31 cellular contexts compared by ENCODE assay signal in the genomic region with DNA sequence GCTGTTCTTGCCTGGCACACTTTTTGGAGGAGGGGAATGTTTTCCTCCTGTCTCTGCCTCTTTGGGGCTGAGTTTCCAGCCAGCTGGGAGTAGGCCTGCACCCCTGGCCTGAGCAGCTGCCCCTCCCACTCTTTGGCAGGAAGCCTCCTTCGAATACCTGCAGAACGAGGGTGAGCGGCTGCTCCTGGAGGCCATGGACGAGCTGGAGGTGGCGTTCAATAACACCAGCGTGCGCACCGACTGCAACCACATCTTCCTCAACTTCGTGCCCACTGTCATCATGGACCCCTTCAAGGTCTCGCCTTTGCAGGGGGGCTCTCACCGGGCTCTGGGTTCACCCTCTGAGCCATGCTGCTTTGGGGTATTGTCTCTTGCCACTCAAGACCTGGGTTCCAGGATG.
"Had no signal": no experiment of that assay in that cellular context is flagged by ENCODE, and none has a peak within 500 bp of the region (broad histone marks: within the 10 kb centered on the region; RNA-seq: fewer than 3 reads in every experiment).

No MANE protein-coding gene starts in this region.

- H3K27me3 Mint-ChIP-seq: activated B cell treated with CpG ODN at 0.5 μM for 24 hours; activated CD4-positive, alpha-beta memory T cell treated with anti-CD3 and anti-CD28 coated beads for 36 hours; activated CD8-positive, alpha-beta memory T cell treated with anti-CD3 and anti-CD28 coated beads, Interleukin-2, amount 10 ng/mL, durations not matched to agents 7 days and 5 days; activated naive CD8-positive, alpha-beta T cell; activated T-cell treated with anti-CD3 and anti-CD28 coated beads, Interleukin-2, amount 50 U/mL, for 24 hours; effector memory CD8-positive, alpha-beta T cell; T-helper 17 cell had no signal

- H3K27ac Mint-ChIP-seq: activated B cell treated with CpG ODN at 0.5 μM for 24 hours; activated CD4-positive, alpha-beta memory T cell treated with anti-CD3 and anti-CD28 coated beads for 36 hours; activated CD8-positive, alpha-beta memory T cell treated with anti-CD3 and anti-CD28 coated beads, Interleukin-2, amount 10 ng/mL, durations not matched to agents 7 days and 5 days; activated CD8-positive, alpha-beta T cell treated with anti-CD3 and anti-CD28 coated beads, Interleukin-2, amount 10 ng/mL, durations not matched to agents 7 days and 5 days; activated naive CD8-positive, alpha-beta T cell; activated T-cell treated with anti-CD3 and anti-CD28 coated beads, Interleukin-2, amount 50 U/mL, for 72 hours; effector memory CD8-positive, alpha-beta T cell; T-helper 17 cell; T-helper 2 cell treated with Interferon-gamma antibody and Interleukin-4, amounts not matched to agents 5 μg/mL and 100 μg/mL, for 36 hours had no signal

- H3K27ac ChIP-seq: brain microvascular endothelial cell, esophagus muscularis mucosa, foreskin keratinocyte, WERI-Rb-1 had no signal

- H3K9me3 ChIP-seq: esophagus muscularis mucosa, gastrocnemius medialis had no signal

- H3K4me1 Mint-ChIP-seq: activated B cell treated with CpG ODN at 0.5 μM for 24 hours; activated CD8-positive, alpha-beta memory T cell treated with anti-CD3 and anti-CD28 coated beads, Interleukin-2, amount 10 ng/mL, durations not matched to agents 7 days and 5 days; T-helper 17 cell had no signal

- H3K4me3 ChIP-seq: esophagus muscularis mucosa, gastrocnemius medialis had no signal

- H3K4me1 ChIP-seq: esophagus muscularis mucosa, foreskin keratinocyte, gastrocnemius medialis had no signal

- H3K27me3 ChIP-seq: brain microvascular endothelial cell, esophagus muscularis mucosa, foreskin keratinocyte, gastrocnemius medialis had no signal

- H3K36me3 ChIP-seq: brain microvascular endothelial cell had no signal

- DNase-seq: activated B cell treated with CpG ODN at 0.5 μM for 24 hours; activated CD8-positive, alpha-beta memory T cell treated with anti-CD3 and anti-CD28 coated beads, Interleukin-2, amount 10 ng/mL, durations not matched to agents 7 days and 5 days; activated CD8-positive, alpha-beta memory T cell treated with anti-CD3 and anti-CD28 coated beads, Interleukin-2, amount 50 U/mL, for 4 hours; activated CD8-positive, alpha-beta T cell treated with anti-CD3 and anti-CD28 coated beads, Interleukin-2, amount 10 ng/mL, durations not matched to agents 7 days and 5 days; activated effector memory CD4-positive, alpha-beta T cell treated with Interleukin-2 at 50 U/mL for 16 hours; activated gamma-delta T cell treated with Interleukin-2 at 50 U/mL for 16 hours; activated naive CD4-positive, alpha-beta T cell treated with anti-CD3 and anti-CD28 coated beads, Interleukin-2, amount 50 U/mL, for 16 hours; activated naive CD4-positive, alpha-beta T cell treated with Interleukin-2 at 50 U/mL for 16 hours; activated T-cell treated with anti-CD3 and anti-CD28 coated beads for 4 hours; activated T-cell treated with anti-CD3 and anti-CD28 coated beads, Interleukin-2, amount 50 U/mL, for 24 hours; amniotic stem cell; anterior cingulate cortex; brain microvascular endothelial cell; caudate nucleus; cortex of kidney; dermis blood vessel endothelial cell; effector CD4-positive, alpha-beta T cell; effector memory CD8-positive, alpha-beta T cell; erythroblast; foreskin keratinocyte; gastrocnemius medialis; T-helper 1 cell; T-helper 17 cell; T1000; WERI-Rb-1 had no signal

- H3K4me3 Mint-ChIP-seq: activated B cell treated with CpG ODN at 0.5 μM for 24 hours; activated CD4-positive, alpha-beta memory T cell treated with anti-CD3 and anti-CD28 coated beads for 36 hours; activated CD8-positive, alpha-beta memory T cell treated with anti-CD3 and anti-CD28 coated beads, Interleukin-2, amount 10 ng/mL, durations not matched to agents 7 days and 5 days; activated CD8-positive, alpha-beta T cell treated with anti-CD3 and anti-CD28 coated beads, Interleukin-2, amount 10 ng/mL, durations not matched to agents 7 days and 5 days; activated naive CD8-positive, alpha-beta T cell; activated T-cell treated with anti-CD3 and anti-CD28 coated beads, Interleukin-2, amount 50 U/mL, for 24 hours; effector memory CD8-positive, alpha-beta T cell; T-helper 17 cell; T-helper 2 cell treated with Interferon-gamma antibody and Interleukin-4, amounts not matched to agents 5 μg/mL and 100 μg/mL, for 36 hours had no signal

- ATAC-seq: activated CD4-positive, CD25-positive, alpha-beta regulatory T cell treated with anti-CD3 and anti-CD28 coated beads, Interleukin-2, amount 50 U/mL, for 24 hours; activated CD8-positive, alpha-beta memory T cell treated with anti-CD3 and anti-CD28 coated beads, Interleukin-2, amount 10 ng/mL, durations not matched to agents 7 days and 5 days; activated CD8-positive, alpha-beta T cell treated with anti-CD3 and anti-CD28 coated beads, Interleukin-2, amount 10 ng/mL, durations not matched to agents 7 days and 5 days; effector memory CD8-positive, alpha-beta T cell; foreskin keratinocyte; gastrocnemius medialis; T-helper 17 cell had no signal

- H3K9me3 Mint-ChIP-seq: activated B cell treated with CpG ODN at 0.5 μM for 24 hours; activated CD4-positive, alpha-beta memory T cell treated with anti-CD3 and anti-CD28 coated beads for 36 hours; activated T-cell treated with anti-CD3 and anti-CD28 coated beads, Interleukin-2, amount 50 U/mL, for 24 hours; activated T-cell treated with anti-CD3 and anti-CD28 coated beads, Interleukin-2, amount 50 U/mL, for 72 hours; effector memory CD8-positive, alpha-beta T cell; T-helper 2 cell treated with Interferon-gamma antibody and Interleukin-4, amounts not matched to agents 5 μg/mL and 100 μg/mL, for 36 hours had no signal
